In the genomic region with DNA sequence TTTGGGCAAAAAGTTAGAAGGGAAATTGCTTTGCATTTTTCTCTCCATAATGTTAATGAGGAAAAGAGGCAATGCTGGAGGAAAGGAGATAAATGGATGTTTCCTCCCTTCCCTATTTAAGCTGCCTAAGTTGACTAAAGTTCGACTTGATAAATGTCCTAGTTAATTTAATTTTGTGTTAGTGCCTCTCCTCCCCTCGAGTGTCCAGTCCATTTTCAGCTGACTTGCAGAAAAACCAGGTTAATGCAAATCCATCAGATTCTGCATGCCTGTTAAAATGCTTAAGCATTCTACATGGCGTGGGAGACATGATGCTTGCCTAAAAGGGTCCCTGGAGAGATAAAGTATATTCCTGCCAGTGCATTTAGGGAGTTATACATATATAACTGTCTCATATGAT, we compare ENCODE assay signal across 1 cellular context.
TF ChIP-seq lines count a peak whose summit lies in the region.

No MANE protein-coding gene starts in this region.

TF ChIP-seq in GM12878, 131 proteins besides CTCF, POLR2A, EP300 and RAD21 (continued from another document):
- no peak for TF ChIP-seq ZNF592 (IDR thresholded peaks at IDR 0.05)
- no peak for TF ChIP-seq DPF2 (IDR thresholded peaks at IDR 0.05)
